ENCODE assay signal across 1 cellular context in the genomic region with DNA sequence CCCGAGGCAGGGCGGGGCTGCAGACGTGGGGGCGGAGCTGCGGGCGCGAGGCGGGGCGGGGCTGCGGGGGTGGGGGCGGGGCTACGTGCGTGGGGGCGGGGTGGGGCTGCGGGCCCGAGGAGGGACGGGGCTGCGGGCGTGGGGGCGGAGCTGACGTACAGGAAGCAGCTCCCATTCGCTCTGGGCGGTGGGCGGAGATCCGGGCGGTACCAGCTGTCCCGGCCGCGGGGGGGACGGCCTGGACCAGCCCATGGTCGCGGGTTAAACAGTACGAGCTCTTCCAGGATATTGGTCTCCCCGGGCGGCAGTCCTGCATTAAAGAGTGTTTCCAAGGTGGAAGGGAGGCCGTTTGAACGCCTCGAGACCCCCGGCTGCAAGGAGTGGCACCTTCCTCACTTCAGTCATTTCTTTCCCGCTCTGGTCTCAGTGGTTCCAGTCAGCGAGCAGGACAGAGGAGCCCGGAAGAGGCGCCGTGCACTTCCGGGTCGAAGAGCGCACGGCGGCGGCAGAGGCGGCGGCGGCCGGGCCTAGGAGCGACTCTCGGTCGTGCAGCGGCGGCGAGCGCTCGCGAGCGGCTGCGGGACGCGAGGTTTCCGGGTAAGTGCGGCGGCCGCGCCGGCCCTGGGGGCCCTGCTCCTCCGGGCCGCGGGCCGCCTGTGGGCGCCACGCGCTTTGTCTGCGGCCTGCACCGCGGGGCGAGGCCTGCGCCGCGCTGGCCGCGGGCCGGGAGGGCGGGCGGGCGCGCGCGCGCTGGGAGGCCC.
TF ChIP-seq lines count a peak whose summit lies in the region.

A gene with protein sequence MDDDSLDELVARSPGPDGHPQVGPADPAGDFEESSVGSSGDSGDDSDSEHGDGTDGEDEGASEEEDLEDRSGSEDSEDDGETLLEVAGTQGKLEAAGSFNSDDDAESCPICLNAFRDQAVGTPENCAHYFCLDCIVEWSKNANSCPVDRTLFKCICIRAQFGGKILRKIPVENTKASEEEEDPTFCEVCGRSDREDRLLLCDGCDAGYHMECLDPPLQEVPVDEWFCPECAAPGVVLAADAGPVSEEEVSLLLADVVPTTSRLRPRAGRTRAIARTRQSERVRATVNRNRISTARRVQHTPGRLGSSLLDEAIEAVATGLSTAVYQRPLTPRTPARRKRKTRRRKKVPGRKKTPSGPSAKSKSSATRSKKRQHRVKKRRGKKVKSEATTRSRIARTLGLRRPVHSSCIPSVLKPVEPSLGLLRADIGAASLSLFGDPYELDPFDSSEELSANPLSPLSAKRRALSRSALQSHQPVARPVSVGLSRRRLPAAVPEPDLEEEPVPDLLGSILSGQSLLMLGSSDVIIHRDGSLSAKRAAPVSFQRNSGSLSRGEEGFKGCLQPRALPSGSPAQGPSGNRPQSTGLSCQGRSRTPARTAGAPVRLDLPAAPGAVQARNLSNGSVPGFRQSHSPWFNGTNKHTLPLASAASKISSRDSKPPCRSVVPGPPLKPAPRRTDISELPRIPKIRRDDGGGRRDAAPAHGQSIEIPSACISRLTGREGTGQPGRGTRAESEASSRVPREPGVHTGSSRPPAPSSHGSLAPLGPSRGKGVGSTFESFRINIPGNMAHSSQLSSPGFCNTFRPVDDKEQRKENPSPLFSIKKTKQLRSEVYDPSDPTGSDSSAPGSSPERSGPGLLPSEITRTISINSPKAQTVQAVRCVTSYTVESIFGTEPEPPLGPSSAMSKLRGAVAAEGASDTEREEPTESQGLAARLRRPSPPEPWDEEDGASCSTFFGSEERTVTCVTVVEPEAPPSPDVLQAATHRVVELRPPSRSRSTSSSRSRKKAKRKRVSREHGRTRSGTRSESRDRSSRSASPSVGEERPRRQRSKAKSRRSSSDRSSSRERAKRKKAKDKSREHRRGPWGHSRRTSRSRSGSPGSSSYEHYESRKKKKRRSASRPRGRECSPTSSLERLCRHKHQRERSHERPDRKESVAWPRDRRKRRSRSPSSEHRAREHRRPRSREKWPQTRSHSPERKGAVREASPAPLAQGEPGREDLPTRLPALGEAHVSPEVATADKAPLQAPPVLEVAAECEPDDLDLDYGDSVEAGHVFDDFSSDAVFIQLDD (N-terminal part only) (plus strand): TSS at position 475 of the 761 bp plus-strand sequence. CDS start 5,043 bp downstream, outside the sequence.

TF ChIP-seq in HEK293, 187 proteins besides CTCF, POLR2A, EP300 and RAD21 (continued from another document and continues in another):
- TF ChIP-seq, protein P1, sequence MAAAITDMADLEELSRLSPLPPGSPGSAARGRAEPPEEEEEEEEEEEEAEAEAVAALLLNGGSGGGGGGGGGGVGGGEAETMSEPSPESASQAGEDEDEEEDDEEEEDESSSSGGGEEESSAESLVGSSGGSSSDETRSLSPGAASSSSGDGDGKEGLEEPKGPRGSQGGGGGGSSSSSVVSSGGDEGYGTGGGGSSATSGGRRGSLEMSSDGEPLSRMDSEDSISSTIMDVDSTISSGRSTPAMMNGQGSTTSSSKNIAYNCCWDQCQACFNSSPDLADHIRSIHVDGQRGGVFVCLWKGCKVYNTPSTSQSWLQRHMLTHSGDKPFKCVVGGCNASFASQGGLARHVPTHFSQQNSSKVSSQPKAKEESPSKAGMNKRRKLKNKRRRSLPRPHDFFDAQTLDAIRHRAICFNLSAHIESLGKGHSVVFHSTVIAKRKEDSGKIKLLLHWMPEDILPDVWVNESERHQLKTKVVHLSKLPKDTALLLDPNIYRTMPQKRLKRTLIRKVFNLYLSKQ (tag by site-specific recombination; IDR thresholded peaks at IDR 0.05; ENCODE audit: borderline replicate concordance), result no peak
- no peak for TF ChIP-seq ZNF423 (tag by site-specific recombination; IDR thresholded peaks at IDR 0.05)
- no peak for TF ChIP-seq ZFP37 (tag by site-specific recombination; IDR thresholded peaks at IDR 0.05)
- TF ChIP-seq, protein P2, sequence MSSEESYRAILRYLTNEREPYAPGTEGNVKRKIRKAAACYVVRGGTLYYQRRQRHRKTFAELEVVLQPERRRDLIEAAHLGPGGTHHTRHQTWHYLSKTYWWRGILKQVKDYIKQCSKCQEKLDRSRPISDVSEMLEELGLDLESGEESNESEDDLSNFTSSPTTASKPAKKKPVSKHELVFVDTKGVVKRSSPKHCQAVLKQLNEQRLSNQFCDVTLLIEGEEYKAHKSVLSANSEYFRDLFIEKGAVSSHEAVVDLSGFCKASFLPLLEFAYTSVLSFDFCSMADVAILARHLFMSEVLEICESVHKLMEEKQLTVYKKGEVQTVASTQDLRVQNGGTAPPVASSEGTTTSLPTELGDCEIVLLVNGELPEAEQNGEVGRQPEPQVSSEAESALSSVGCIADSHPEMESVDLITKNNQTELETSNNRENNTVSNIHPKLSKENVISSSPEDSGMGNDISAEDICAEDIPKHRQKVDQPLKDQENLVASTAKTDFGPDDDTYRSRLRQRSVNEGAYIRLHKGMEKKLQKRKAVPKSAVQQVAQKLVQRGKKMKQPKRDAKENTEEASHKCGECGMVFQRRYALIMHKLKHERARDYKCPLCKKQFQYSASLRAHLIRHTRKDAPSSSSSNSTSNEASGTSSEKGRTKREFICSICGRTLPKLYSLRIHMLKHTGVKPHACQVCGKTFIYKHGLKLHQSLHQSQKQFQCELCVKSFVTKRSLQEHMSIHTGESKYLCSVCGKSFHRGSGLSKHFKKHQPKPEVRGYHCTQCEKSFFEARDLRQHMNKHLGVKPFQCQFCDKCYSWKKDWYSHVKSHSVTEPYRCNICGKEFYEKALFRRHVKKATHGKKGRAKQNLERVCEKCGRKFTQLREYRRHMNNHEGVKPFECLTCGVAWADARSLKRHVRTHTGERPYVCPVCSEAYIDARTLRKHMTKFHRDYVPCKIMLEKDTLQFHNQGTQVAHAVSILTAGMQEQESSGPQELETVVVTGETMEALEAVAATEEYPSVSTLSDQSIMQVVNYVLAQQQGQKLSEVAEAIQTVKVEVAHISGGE (tag by site-specific recombination; conservative IDR thresholded peaks at IDR 0.05; ENCODE audit: low read depth), result peak; percentile 95
- TF ChIP-seq, protein P3, sequence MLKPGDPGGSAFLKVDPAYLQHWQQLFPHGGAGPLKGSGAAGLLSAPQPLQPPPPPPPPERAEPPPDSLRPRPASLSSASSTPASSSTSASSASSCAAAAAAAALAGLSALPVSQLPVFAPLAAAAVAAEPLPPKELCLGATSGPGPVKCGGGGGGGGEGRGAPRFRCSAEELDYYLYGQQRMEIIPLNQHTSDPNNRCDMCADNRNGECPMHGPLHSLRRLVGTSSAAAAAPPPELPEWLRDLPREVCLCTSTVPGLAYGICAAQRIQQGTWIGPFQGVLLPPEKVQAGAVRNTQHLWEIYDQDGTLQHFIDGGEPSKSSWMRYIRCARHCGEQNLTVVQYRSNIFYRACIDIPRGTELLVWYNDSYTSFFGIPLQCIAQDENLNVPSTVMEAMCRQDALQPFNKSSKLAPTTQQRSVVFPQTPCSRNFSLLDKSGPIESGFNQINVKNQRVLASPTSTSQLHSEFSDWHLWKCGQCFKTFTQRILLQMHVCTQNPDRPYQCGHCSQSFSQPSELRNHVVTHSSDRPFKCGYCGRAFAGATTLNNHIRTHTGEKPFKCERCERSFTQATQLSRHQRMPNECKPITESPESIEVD (tag by site-specific recombination; IDR thresholded peaks at IDR 0.05), result no peak
- TF ChIP-seq ZBTB21 (tag by site-specific recombination; IDR thresholded peaks at IDR 0.05), result no peak
- TF ChIP-seq ZNF184 (tag by site-specific recombination; IDR thresholded peaks at IDR 0.05), result 0 out of 2 replicates have a peak, but pooled peaks have one; percentile 35
- TF ChIP-seq, protein P4, sequence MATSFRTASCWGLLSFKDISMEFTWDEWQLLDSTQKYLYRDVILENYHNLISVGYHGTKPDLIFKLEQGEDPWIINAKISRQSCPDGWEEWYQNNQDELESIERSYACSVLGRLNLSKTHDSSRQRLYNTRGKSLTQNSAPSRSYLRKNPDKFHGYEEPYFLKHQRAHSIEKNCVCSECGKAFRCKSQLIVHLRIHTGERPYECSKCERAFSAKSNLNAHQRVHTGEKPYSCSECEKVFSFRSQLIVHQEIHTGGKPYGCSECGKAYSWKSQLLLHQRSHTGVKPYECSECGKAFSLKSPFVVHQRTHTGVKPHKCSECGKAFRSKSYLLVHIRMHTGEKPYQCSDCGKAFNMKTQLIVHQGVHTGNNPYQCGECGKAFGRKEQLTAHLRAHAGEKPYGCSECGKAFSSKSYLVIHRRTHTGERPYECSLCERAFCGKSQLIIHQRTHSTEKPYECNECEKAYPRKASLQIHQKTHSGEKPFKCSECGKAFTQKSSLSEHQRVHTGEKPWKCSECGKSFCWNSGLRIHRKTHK (tag by site-specific recombination; IDR thresholded peaks at IDR 0.05), result no peak
- no peak for TF ChIP-seq ZNF350 (tag by site-specific recombination; IDR thresholded peaks at IDR 0.05)
- TF ChIP-seq KLF10 (tag by site-specific recombination; IDR thresholded peaks at IDR 0.05), result peak; percentile 93
- TF ChIP-seq IKZF3 (tag by site-specific recombination; IDR thresholded peaks at IDR 0.05), result no peak
- TF ChIP-seq, protein P5, sequence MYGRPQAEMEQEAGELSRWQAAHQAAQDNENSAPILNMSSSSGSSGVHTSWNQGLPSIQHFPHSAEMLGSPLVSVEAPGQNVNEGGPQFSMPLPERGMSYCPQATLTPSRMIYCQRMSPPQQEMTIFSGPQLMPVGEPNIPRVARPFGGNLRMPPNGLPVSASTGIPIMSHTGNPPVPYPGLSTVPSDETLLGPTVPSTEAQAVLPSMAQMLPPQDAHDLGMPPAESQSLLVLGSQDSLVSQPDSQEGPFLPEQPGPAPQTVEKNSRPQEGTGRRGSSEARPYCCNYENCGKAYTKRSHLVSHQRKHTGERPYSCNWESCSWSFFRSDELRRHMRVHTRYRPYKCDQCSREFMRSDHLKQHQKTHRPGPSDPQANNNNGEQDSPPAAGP (tag by site-specific recombination; IDR thresholded peaks at IDR 0.05), result peak; percentile 91
- peak; percentile 55; the same call in 1 of the 2 replicates for TF ChIP-seq KLF9 (tag by site-specific recombination; IDR thresholded peaks at IDR 0.05; ENCODE audit: low read depth)
- peak; percentile 72 for TF ChIP-seq ZNF341 (tag by site-specific recombination; IDR thresholded peaks at IDR 0.05; ENCODE audit: low read depth)
- TF ChIP-seq, protein P6, sequence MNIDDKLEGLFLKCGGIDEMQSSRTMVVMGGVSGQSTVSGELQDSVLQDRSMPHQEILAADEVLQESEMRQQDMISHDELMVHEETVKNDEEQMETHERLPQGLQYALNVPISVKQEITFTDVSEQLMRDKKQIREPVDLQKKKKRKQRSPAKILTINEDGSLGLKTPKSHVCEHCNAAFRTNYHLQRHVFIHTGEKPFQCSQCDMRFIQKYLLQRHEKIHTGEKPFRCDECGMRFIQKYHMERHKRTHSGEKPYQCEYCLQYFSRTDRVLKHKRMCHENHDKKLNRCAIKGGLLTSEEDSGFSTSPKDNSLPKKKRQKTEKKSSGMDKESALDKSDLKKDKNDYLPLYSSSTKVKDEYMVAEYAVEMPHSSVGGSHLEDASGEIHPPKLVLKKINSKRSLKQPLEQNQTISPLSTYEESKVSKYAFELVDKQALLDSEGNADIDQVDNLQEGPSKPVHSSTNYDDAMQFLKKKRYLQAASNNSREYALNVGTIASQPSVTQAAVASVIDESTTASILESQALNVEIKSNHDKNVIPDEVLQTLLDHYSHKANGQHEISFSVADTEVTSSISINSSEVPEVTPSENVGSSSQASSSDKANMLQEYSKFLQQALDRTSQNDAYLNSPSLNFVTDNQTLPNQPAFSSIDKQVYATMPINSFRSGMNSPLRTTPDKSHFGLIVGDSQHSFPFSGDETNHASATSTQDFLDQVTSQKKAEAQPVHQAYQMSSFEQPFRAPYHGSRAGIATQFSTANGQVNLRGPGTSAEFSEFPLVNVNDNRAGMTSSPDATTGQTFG (tag by site-specific recombination; IDR thresholded peaks at IDR 0.05; ENCODE audit: borderline replicate concordance), result no peak
- TF ChIP-seq ZNF157 (tag by site-specific recombination; IDR thresholded peaks at IDR 0.05), result no peak
- no peak for TF ChIP-seq ZNF354C (tag by site-specific recombination; IDR thresholded peaks at IDR 0.05; ENCODE audit: borderline replicate concordance, low read depth)
- peak; percentile 69; the same call in 1 of the 2 replicates for TF ChIP-seq ZNF391 (tag by site-specific recombination; IDR thresholded peaks at IDR 0.05; ENCODE audit: borderline replicate concordance, low read depth)
- no peak for TF ChIP-seq ZNF302 (tag by site-specific recombination; IDR thresholded peaks at IDR 0.05; ENCODE audit: low read depth)
- no peak for TF ChIP-seq ZNF132 (tag by site-specific recombination; IDR thresholded peaks at IDR 0.05; ENCODE audit: borderline replicate concordance)
- TF ChIP-seq, protein P7, sequence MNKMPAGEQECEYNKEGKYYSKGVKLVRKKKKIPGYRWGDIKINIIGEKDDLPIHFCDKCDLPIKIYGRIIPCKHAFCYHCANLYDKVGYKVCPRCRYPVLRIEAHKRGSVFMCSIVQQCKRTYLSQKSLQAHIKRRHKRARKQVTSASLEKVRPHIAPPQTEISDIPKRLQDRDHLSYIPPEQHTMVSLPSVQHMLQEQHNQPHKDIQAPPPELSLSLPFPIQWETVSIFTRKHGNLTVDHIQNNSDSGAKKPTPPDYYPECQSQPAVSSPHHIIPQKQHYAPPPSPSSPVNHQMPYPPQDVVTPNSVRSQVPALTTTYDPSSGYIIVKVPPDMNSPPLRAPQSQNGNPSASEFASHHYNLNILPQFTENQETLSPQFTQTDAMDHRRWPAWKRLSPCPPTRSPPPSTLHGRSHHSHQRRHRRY (tag by site-specific recombination; IDR thresholded peaks at IDR 0.05), result no peak
- TF ChIP-seq YY1 (tag by site-specific recombination; IDR thresholded peaks at IDR 0.05), result peak; percentile 26; the same call in 1 of the 2 replicates
- TF ChIP-seq ZNF473 (tag by site-specific recombination; IDR thresholded peaks at IDR 0.05), result no peak
- peak; percentile 41; the same call in 1 of the 2 replicates for TF ChIP-seq ZBTB8A (tag by site-specific recombination; IDR thresholded peaks at IDR 0.05)
- no peak for TF ChIP-seq ZNF266 (tag by site-specific recombination; IDR thresholded peaks at IDR 0.05; ENCODE audit: low read depth)
- no peak for TF ChIP-seq SETDB1 (IDR thresholded peaks at IDR 0.05; ENCODE audit: insufficient read length, low read length)
- no peak for TF ChIP-seq ZBTB48 (tag by site-specific recombination; IDR thresholded peaks at IDR 0.05)
- TF ChIP-seq, protein P8, sequence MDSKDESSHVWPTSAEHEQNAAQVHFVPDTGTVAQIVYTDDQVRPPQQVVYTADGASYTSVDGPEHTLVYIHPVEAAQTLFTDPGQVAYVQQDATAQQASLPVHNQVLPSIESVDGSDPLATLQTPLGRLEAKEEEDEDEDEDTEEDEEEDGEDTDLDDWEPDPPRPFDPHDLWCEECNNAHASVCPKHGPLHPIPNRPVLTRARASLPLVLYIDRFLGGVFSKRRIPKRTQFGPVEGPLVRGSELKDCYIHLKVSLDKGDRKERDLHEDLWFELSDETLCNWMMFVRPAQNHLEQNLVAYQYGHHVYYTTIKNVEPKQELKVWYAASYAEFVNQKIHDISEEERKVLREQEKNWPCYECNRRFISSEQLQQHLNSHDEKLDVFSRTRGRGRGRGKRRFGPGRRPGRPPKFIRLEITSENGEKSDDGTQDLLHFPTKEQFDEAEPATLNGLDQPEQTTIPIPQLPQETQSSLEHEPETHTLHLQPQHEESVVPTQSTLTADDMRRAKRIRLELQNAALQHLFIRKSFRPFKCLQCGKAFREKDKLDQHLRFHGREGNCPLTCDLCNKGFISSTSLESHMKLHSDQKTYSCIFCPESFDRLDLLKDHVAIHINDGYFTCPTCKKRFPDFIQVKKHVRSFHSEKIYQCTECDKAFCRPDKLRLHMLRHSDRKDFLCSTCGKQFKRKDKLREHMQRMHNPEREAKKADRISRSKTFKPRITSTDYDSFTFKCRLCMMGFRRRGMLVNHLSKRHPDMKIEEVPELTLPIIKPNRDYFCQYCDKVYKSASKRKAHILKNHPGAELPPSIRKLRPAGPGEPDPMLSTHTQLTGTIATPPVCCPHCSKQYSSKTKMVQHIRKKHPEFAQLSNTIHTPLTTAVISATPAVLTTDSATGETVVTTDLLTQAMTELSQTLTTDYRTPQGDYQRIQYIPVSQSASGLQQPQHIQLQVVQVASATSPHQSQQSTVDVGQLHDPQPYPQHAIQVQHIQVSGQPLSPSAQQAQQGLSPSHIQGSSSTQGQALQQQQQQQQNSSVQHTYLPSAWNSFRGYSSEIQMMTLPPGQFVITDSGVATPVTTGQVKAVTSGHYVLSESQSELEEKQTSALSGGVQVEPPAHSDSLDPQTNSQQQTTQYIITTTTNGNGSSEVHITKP (tag by site-specific recombination; IDR thresholded peaks at IDR 0.05), result peak; percentile 100
- TF ChIP-seq ZNF416 (tag by site-specific recombination; IDR thresholded peaks at IDR 0.05), result no peak
